Comparison of ENCODE assay signal across 8 cellular contexts in the genomic region with DNA sequence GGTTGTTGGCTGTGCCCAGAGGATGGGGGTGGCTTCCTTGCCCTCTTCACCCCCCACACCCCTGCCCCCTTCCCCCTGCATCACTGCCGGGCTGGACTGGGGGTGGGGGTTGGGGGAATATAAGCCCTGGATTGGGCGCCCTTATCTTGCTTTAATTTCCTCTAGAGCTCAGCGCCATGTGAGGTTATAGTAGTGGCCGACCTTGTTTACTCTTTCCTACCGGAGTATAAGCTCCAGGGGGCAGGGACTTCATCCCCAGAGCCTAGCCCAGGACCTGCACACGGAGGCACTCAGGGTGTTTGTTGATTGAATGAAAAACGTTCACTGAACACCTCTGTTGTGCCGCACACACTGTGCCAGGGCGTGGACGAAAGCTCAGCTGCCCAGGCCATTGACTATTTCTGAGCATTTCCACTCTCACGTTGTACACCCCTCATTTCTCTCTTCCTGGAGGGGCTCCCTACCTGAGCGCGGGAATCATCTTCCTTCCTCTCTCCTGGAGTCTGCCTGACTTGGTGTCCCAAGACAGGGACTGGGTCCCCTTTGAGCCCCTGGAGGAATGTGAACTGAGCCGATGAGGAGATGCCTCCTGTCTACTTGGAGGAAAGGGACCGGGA. TPM values are rescaled to one million over a fixed set of nuclear protein-coding genes. Genes with fewer than 3 reads are reported as not detected.
DNase-seq lines count a peak whose midpoint lies in the region; ATAC-seq, FAIRE-seq and TF ChIP-seq lines count a peak whose summit lies in the region.

No MANE protein-coding gene starts in this region.

- no peak for TF ChIP-seq EP300 in A549 (IDR thresholded peaks at IDR 0.05)

- WGBS in A549 (ENCODE audit: missing lambda C conversion rate): 70% methylated on average over 13 of the region's 15 CpGs

- intact Hi-C loops in posterior cingulate gyrus (cut with DNase I): loop anchor here (1.0 kb wide), 2 partner anchors 84 to 162 kb away; no protein-coding TSS in a partner anchor

- H3K27me3 ChIP-seq in muscle layer of colon (ENCODE audit: control insufficient read depth in 1 of 2, insufficient read depth in 2 of 2, low read length in 2 of 2): peaks cover 0 to 20% of the 10 kb centered on the region in 2 donors

- no peak for FAIRE-seq in A549 (lab: Jason Lieb, UNC)

- no peak overlapping the region for H3K27ac Mint-ChIP-seq in brain

- H3K9me3 Mint-ChIP-seq in brain: peaks cover 0 to 2% (median 0%) of the 10 kb centered on the region in 5 experiments

- TF ChIP-seq RAD21 in A549 (conservative IDR thresholded peaks at IDR 0.05 in 1 of 2, IDR thresholded peaks at IDR 0.05 in 1 of 2): no peak

- no peaks in the 10 kb centered on the region for H3K36me3 ChIP-seq in HEK293 (ENCODE audit: control insufficient read depth in 2 of 2, insufficient read depth in 1 of 2, low read length in 2 of 2)
- no peaks in the 10 kb centered on the region for H3K36me3 ChIP-seq in muscle layer of colon (ENCODE audit: insufficient read depth, low read length)

- peaks cover 15% of the 10 kb centered on the region for H3K4me1 Mint-ChIP-seq in brain

- H3K4me2 ChIP-seq in A549: peak overlapping the region; percentile 87

- POLR2A ChIA-PET in A549 (lab: Yijun Ruan, JAX): interaction anchor here (1.1 to 1.2 kb wide), 2 partner anchors 122 to 163 kb away, joined by 4 to 6 read pairs; a partner anchor contains a TSS
- POLR2A ChIA-PET in HEK293 (lab: Yijun Ruan, JAX): interaction anchor here (1.0 kb wide), 1 partner anchor 63 kb away, joined by 3 read pairs; no protein-coding TSS in a partner anchor

- no peak; a peak in 3 of 6 replicates for ATAC-seq in A549

- H3K27ac ChIP-seq in A549 (peak overlapping the region; percentile 71 to 84), HEK293 (ENCODE audit: extremely low read depth, low read depth, low read length) (no peak overlapping the region), muscle layer of colon (ENCODE audit: low read depth, low read length) (no peak overlapping the region)

- H3K9me3 ChIP-seq in A549 (no peaks in the 10 kb centered on the region), HEK293 (ENCODE audit: control insufficient read depth, insufficient read depth, low read depth, low read length) (no peaks in the 10 kb centered on the region), muscle layer of colon (ENCODE audit: low read length) (no peaks in the 10 kb centered on the region)

- H3K4me3 Mint-ChIP-seq in brain: peak overlapping the region; percentile 42 to 76 (median 74)

- no peaks in the 10 kb centered on the region for H3K27me3 Mint-ChIP-seq in brain

- no peak for TF ChIP-seq POLR2A in A549 (IDR thresholded peaks at IDR 0.05; ENCODE audit: low read length)

- H3K36me3 Mint-ChIP-seq in brain: no peaks in the 10 kb centered on the region

- H3K9ac ChIP-seq in muscle layer of colon (ENCODE audit: low read length): no peak overlapping the region

- CTCF ChIA-PET in A549 (lab: Yijun Ruan, JAX) (interaction anchor here (0.6 to 8.4 kb wide), 51 partner anchors 8 to 240 kb away, joined by 3 to 116 read pairs (median 7); a partner anchor contains a TSS), HEK293 (lab: Yijun Ruan, JAX) (interaction anchor here (0.5 to 6.0 kb wide), 35 partner anchors 9 to 946 kb away, joined by 3 to 57 read pairs (median 5); a partner anchor contains a TSS)

- no peak for TF ChIP-seq CTCF in A549 (IDR thresholded peaks at IDR 0.05)
- TF ChIP-seq CTCF in HEK293 (tag by site-specific recombination; IDR thresholded peaks at IDR 0.05): no peak
- TF ChIP-seq CTCF in brain (conservative IDR thresholded peaks at IDR 0.05): no peak

- H3K4me1 ChIP-seq in A549: 0 out of 3 replicates have a peak, but pooled peaks cover 2% of the 10 kb centered on the region
- H3K4me1 ChIP-seq in HEK293 (ENCODE audit: control insufficient read depth, insufficient read depth, low read length): 0 out of 2 replicates have a peak, but pooled peaks cover 3% of the 10 kb centered on the region
- peaks cover 4% of the 10 kb centered on the region for H3K4me1 ChIP-seq in muscle layer of colon (ENCODE audit: insufficient read depth, low read length)

- DNase-seq in A549 (ENCODE audit: low read depth in 1 of 2, low spot score in 1 of 2) (no peak), DMS153 treated with DMSO at 0.1 percent for 48 hours (lab: John Stamatoyannopoulos, UW; ENCODE audit: unreplicated experiment) (no peak), HUDEP-2 (lab: John Stamatoyannopoulos, UW; ENCODE audit: unreplicated experiment in 76 of 76) (no peak), NCI-H82 (lab: John Stamatoyannopoulos, UW) (no peak), posterior cingulate gyrus (no peak)

- H3K4me3 ChIP-seq in A549: peak overlapping the region; percentile 50
- H3K4me3 ChIP-seq in HEK293 (ENCODE audit: low read depth, low read length): peak overlapping the region; percentile 41
- H3K4me3 ChIP-seq in muscle layer of colon (ENCODE audit: low read depth in 1 of 2, low read length in 2 of 2): peak overlapping the region; percentile 54 to 65

TF ChIP-seq in A549, 52 proteins besides CTCF, POLR2A, EP300 and RAD21:
- TF ChIP-seq, protein P1, sequence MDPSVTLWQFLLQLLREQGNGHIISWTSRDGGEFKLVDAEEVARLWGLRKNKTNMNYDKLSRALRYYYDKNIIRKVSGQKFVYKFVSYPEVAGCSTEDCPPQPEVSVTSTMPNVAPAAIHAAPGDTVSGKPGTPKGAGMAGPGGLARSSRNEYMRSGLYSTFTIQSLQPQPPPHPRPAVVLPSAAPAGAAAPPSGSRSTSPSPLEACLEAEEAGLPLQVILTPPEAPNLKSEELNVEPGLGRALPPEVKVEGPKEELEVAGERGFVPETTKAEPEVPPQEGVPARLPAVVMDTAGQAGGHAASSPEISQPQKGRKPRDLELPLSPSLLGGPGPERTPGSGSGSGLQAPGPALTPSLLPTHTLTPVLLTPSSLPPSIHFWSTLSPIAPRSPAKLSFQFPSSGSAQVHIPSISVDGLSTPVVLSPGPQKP (IDR thresholded peaks at IDR 0.05; ENCODE audit: low read depth, low read length): no peak
- TF ChIP-seq, protein P2, sequence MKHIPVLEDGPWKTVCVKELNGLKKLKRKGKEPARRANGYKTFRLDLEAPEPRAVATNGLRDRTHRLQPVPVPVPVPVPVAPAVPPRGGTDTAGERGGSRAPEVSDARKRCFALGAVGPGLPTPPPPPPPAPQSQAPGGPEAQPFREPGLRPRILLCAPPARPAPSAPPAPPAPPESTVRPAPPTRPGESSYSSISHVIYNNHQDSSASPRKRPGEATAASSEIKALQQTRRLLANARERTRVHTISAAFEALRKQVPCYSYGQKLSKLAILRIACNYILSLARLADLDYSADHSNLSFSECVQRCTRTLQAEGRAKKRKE (CRISPR knock-in tag; IDR thresholded peaks at IDR 0.05; ENCODE audit: low read depth): no peak
- no peak for TF ChIP-seq BHLHE40 (IDR thresholded peaks at IDR 0.05; ENCODE audit: low read depth, low read length)

TF ChIP-seq in HEK293, 187 proteins besides CTCF, POLR2A, EP300 and RAD21:
- TF ChIP-seq MYNN (tag by site-specific recombination; IDR thresholded peaks at IDR 0.05; ENCODE audit: borderline replicate concordance) (no peak), GLIS2 (tag by site-specific recombination; IDR thresholded peaks at IDR 0.05) (0 out of 2 replicates have a peak, but pooled peaks have one; percentile 0), ZIC2 (tag by site-specific recombination; IDR thresholded peaks at IDR 0.05) (no peak), ZNF214 (tag by site-specific recombination; IDR thresholded peaks at IDR 0.05; ENCODE audit: borderline replicate concordance) (no peak), ZSCAN16 (tag by site-specific recombination; IDR thresholded peaks at IDR 0.05) (peak; percentile 77), GLIS1 (tag by site-specific recombination; IDR thresholded peaks at IDR 0.05) (peak; percentile 58; the same call in 1 of the 2 replicates), ZNF114 (tag by site-specific recombination; IDR thresholded peaks at IDR 0.05) (no peak), ZNF132 (tag by site-specific recombination; IDR thresholded peaks at IDR 0.05; ENCODE audit: borderline replicate concordance) (no peak), GLI4 (tag by site-specific recombination; IDR thresholded peaks at IDR 0.05) (no peak)
- TF ChIP-seq, protein P3, sequence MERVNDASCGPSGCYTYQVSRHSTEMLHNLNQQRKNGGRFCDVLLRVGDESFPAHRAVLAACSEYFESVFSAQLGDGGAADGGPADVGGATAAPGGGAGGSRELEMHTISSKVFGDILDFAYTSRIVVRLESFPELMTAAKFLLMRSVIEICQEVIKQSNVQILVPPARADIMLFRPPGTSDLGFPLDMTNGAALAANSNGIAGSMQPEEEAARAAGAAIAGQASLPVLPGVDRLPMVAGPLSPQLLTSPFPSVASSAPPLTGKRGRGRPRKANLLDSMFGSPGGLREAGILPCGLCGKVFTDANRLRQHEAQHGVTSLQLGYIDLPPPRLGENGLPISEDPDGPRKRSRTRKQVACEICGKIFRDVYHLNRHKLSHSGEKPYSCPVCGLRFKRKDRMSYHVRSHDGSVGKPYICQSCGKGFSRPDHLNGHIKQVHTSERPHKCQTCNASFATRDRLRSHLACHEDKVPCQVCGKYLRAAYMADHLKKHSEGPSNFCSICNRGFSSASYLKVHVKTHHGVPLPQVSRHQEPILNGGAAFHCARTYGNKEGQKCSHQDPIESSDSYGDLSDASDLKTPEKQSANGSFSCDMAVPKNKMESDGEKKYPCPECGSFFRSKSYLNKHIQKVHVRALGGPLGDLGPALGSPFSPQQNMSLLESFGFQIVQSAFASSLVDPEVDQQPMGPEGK (tag by site-specific recombination; IDR thresholded peaks at IDR 0.05): no peak

RNA-seq across cellular contexts. Expression of a gene that starts 9.3 kb away (rescaled TPM):
- polyA plus RNA-seq in A549 (2011; rRNA removed) (not detected in 2 replicates), A549 (2017; fragmentation: RNase III; extraction: RNeasy Plus Mini Kit Qiagen cat#74134 plus additional on column Dnase treatment) (not detected in 3 replicates), brain (ENCODE audit: insufficient read depth, low read depth, low replicate concordance) (not detected)
- not detected in 2 replicates for polyA plus RNA-seq in A549 (2012; cell fraction: cytosol; rRNA removed)
- not detected in 2 replicates for polyA plus RNA-seq in A549 (2012; cell fraction: nucleus; rRNA removed)
- not detected in 2 replicates for polyA minus RNA-seq in A549 (2011; rRNA and poly(A)+ RNA removed)

RNA-seq across cellular contexts. Expression of a gene that starts 50.7 kb away (rescaled TPM):
- 7.4 and 12.7 TPM in 2 replicates for polyA plus RNA-seq in A549 (2011; rRNA removed)
- polyA plus RNA-seq in A549 (2012; cell fraction: cytosol; rRNA removed): 7.9 and 8.2 TPM in 2 replicates
- 7.8 and 9.1 TPM in 2 replicates for polyA plus RNA-seq in A549 (2012; cell fraction: nucleus; rRNA removed)
- polyA plus RNA-seq in A549 (2017; fragmentation: RNase III; extraction: RNeasy Plus Mini Kit Qiagen cat#74134 plus additional on column Dnase treatment): 4.1 to 5.2 TPM (median 4.9 TPM) in 3 replicates
- 8.0 and 11.5 TPM in 2 replicates for polyA minus RNA-seq in A549 (2011; rRNA and poly(A)+ RNA removed)
- 14.1 TPM for polyA plus RNA-seq in brain (ENCODE audit: insufficient read depth, low read depth, low replicate concordance)

Comparison
In these comparisons a context has a peak if more than half of its experiments do, and no peak if none do; other contexts are left out.
1. H3K27ac ChIP-seq: peak in A549 (2 of 2); none in HEK293 (single experiment) and muscle layer of colon (single experiment).
2. Peak in every context shown above with its lines, with median percentiles within 50 percentile points of each other: H3K4me3 ChIP-seq.